In the genomic region with DNA sequence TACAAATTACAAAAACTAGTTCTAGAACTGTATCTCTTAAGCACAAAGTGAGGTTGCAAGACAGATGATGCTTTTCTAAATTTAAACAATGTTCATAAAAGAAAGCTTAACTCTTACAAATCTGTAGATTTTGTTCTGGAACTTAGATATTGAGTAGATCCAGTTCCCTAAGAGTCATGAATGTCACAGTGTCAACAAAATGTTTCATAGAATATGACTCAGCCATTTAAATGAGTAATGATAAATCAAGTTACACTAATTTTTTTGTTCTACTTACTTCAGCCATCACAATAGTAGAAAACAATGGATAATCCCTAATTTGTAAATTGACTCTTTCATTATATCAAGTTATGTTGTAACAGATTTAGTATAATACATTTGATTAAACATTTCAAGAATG, we compare ENCODE assay signal across 25 cellular contexts.
"Had no signal": no experiment of that assay in that cellular context is flagged by ENCODE, and none has a peak within 500 bp of the region (broad histone marks: within the 10 kb centered on the region; RNA-seq: fewer than 3 reads in every experiment).

No MANE protein-coding gene starts in this region.

- DNase-seq: hippocampal formation; left ventricle myocardium inferior; mesendoderm; naive B cell; ovary; right lobe of liver; stimulated activated CD4-positive, alpha-beta T cell treated with anti-CD3 and anti-CD28 coated beads, Interleukin-12 subunit alpha, Interleukin-12 subunit beta, amount 100 ng/mL, for 4 hours; stimulated activated CD4-positive, alpha-beta T cell treated with anti-CD3 and anti-CD28 coated beads, Interleukin-15, amount 100 ng/mL, for 24 hours; stimulated activated CD4-positive, alpha-beta T cell treated with anti-CD3 and anti-CD28 coated beads, Interleukin-2, amount 100 ng/mL, for 24 hours; stimulated activated CD4-positive, alpha-beta T cell treated with anti-CD3 and anti-CD28 coated beads, Interleukin-4, amount 100 ng/mL, for 24 hours; stimulated activated naive CD4-positive, alpha-beta T cell; tibial artery; trophoblast cell; upper lobe of right lung had no signal

- FAIRE-seq: islet of Langerhans, urothelium cell line had no signal

- H3K4me1 ChIP-seq: left ventricle myocardium inferior, right atrium auricular region, right lobe of liver, suprapubic skin, tibial artery, upper lobe of right lung had no signal

- H3K36me3 Mint-ChIP-seq: mesothelial cell of epicardium; naive B cell; natural killer cell treated with Interleukin-12 subunit alpha and Interleukin-12 subunit beta and Interleukin-15 and Interleukin-18, amount 100 ng/mL, for 72 hours; stimulated activated effector memory CD8-positive, alpha-beta T cell treated with anti-CD3 and anti-CD28 coated beads, Interleukin-12 subunit alpha, Interleukin-12 subunit beta, amount 100 ng/mL, for 72 hours had no signal

- H3K4me3 ChIP-seq: left ventricle myocardium inferior, lung, ovary, right atrium auricular region, right lobe of liver, suprapubic skin, thoracic aorta, tibial artery, upper lobe of right lung had no signal

- ATAC-seq: natural killer cell treated with Interleukin-12 subunit alpha and Interleukin-12 subunit beta and Interleukin-15 and Interleukin-18, amount 100 ng/mL, for 72 hours; right lobe of liver; stimulated activated effector memory CD8-positive, alpha-beta T cell treated with anti-CD3 and anti-CD28 coated beads, Interleukin-12 subunit alpha, Interleukin-12 subunit beta, amount 100 ng/mL, for 72 hours; upper lobe of right lung had no signal

- H3K4me1 Mint-ChIP-seq: mesothelial cell of epicardium; naive B cell; stimulated activated effector memory CD8-positive, alpha-beta T cell treated with anti-CD3 and anti-CD28 coated beads, Interleukin-12 subunit alpha, Interleukin-12 subunit beta, amount 100 ng/mL, for 72 hours had no signal

- H3K27ac Mint-ChIP-seq: mesothelial cell of epicardium; naive B cell; natural killer cell treated with Interleukin-12 subunit alpha and Interleukin-12 subunit beta and Interleukin-15 and Interleukin-18, amount 100 ng/mL, for 72 hours; progenitor cell of endocrine pancreas; stimulated activated effector memory CD8-positive, alpha-beta T cell treated with anti-CD3 and anti-CD28 coated beads, Interleukin-12 subunit alpha, Interleukin-12 subunit beta, amount 100 ng/mL, for 72 hours; stimulated activated naive CD8-positive, alpha-beta T cell treated with anti-CD3 and anti-CD28 coated beads, Interleukin-15, Interleukin-2, amounts not matched to agents 100 ng/mL and 50 ng/mL, for 24 hours had no signal

- H3K9me3 Mint-ChIP-seq: mesothelial cell of epicardium; natural killer cell treated with Interleukin-12 subunit alpha and Interleukin-12 subunit beta and Interleukin-15 and Interleukin-18, amount 100 ng/mL, for 72 hours; stimulated activated effector memory CD8-positive, alpha-beta T cell treated with anti-CD3 and anti-CD28 coated beads, Interleukin-12 subunit alpha, Interleukin-12 subunit beta, amount 100 ng/mL, for 72 hours; stimulated activated naive CD8-positive, alpha-beta T cell treated with anti-CD3 and anti-CD28 coated beads, Interleukin-15, Interleukin-2, amounts not matched to agents 100 ng/mL and 50 ng/mL, for 24 hours had no signal

- H3K27ac ChIP-seq: left ventricle myocardium inferior, ovary, right atrium auricular region, right lobe of liver, suprapubic skin, thoracic aorta, tibial artery, upper lobe of right lung had no signal

- H3K36me3 ChIP-seq: left ventricle myocardium inferior, ovary, right atrium auricular region, right lobe of liver, suprapubic skin, thoracic aorta, tibial artery, upper lobe of right lung had no signal

- H3K9me3 ChIP-seq: left ventricle myocardium inferior, ovary, right atrium auricular region, right lobe of liver, suprapubic skin, thoracic aorta, tibial artery, upper lobe of right lung had no signal

- H3K4me3 Mint-ChIP-seq: mesothelial cell of epicardium; naive B cell; natural killer cell treated with Interleukin-12 subunit alpha and Interleukin-12 subunit beta and Interleukin-15 and Interleukin-18, amount 100 ng/mL, for 72 hours; stimulated activated effector memory CD8-positive, alpha-beta T cell treated with anti-CD3 and anti-CD28 coated beads, Interleukin-12 subunit alpha, Interleukin-12 subunit beta, amount 100 ng/mL, for 72 hours; stimulated activated naive CD8-positive, alpha-beta T cell treated with anti-CD3 and anti-CD28 coated beads, Interleukin-15, Interleukin-2, amounts not matched to agents 100 ng/mL and 50 ng/mL, for 24 hours had no signal

- H3K27me3 ChIP-seq: ovary, right atrium auricular region, right lobe of liver, suprapubic skin, tibial artery had no signal
